Comparison of ENCODE assay signal across 2 cellular contexts in genomic region chr12:43669373-43669772, GRCh38.
TF ChIP-seq lines count a peak whose summit lies in the region.

No MANE protein-coding gene starts in this region.

TF ChIP-seq in GM23338, 12 proteins besides CTCF, POLR2A, EP300 and RAD21:
- TF ChIP-seq ZNF462 (CRISPR knock-in tag; IDR thresholded peaks at IDR 0.05), result no peak
- TF ChIP-seq NANOG (IDR thresholded peaks at IDR 0.05; ENCODE audit: borderline replicate concordance), result no peak
- no peak for TF ChIP-seq CREB1 (CRISPR knock-in tag; IDR thresholded peaks at IDR 0.05; ENCODE audit: low read depth)
- no peak for TF ChIP-seq POLR2AphosphoS5 (IDR thresholded peaks at IDR 0.05; ENCODE audit: low read depth)
- no peak for TF ChIP-seq JUNB (IDR thresholded peaks at IDR 0.05; ENCODE audit: unreplicated experiment)
- no peak for TF ChIP-seq ZNF331 (CRISPR knock-in tag; IDR thresholded peaks at IDR 0.05; ENCODE audit: low read depth)
- TF ChIP-seq EZH2 (IDR thresholded peaks at IDR 0.05; ENCODE audit: low read depth, unreplicated experiment), result no peak
- TF ChIP-seq ZNF114 (CRISPR knock-in tag; IDR thresholded peaks at IDR 0.05), result no peak
- TF ChIP-seq STAT1 (IDR thresholded peaks at IDR 0.05; ENCODE audit: unreplicated experiment), result no peak
- TF ChIP-seq REST (IDR thresholded peaks at IDR 0.05; ENCODE audit: unreplicated experiment), result no peak
- no peak for TF ChIP-seq ETS1 (IDR thresholded peaks at IDR 0.05)
- no peak for TF ChIP-seq EZH2phosphoT487 (IDR thresholded peaks at IDR 0.05; ENCODE audit: unreplicated experiment)

TF ChIP-seq in WTC11, 78 proteins besides CTCF, POLR2A, EP300 and RAD21 (continued from another document):
- no peak for TF ChIP-seq HMGXB4 (CRISPR knock-in tag; IDR thresholded peaks at IDR 0.05)
- no peak for TF ChIP-seq FOXP4 (CRISPR knock-in tag; IDR thresholded peaks at IDR 0.05)
